Comparison of ENCODE assay signal across 8 cellular contexts in genomic region chr11:6681949-6682348, GRCh38. TPM values are rescaled to one million over a fixed set of nuclear protein-coding genes. Genes with fewer than 3 reads are reported as not detected.
A peak's percentile ranks its signal among the peaks of the same experiment; 100 is the strongest.
DNase-seq lines count a peak whose midpoint lies in the region; ATAC-seq and TF ChIP-seq lines count a peak whose summit lies in the region.

No MANE protein-coding gene starts in this region.

- H3K4me3 ChIP-seq in OCI-LY3 (ENCODE audit: low read length) (peak overlapping the region; percentile 87), epithelial cell of proximal tubule (ENCODE audit: low read depth, low read length) (peak overlapping the region; percentile 97), rectal smooth muscle tissue (ENCODE audit: low read length) (peak overlapping the region; percentile 99)

- TF ChIP-seq CTCF in OCI-LY3 (IDR thresholded peaks at IDR 0.05; ENCODE audit: low read depth, low read length) = no peak
- TF ChIP-seq CTCF in epithelial cell of proximal tubule (conservative IDR thresholded peaks at IDR 0.05; ENCODE audit: low read depth, low read length) = no peak

- H4K20me1 ChIP-seq in OCI-LY3 (ENCODE audit: insufficient read depth, low read length) = peaks cover 13% of the 10 kb centered on the region

- no peak overlapping the region for H2AFZ ChIP-seq in OCI-LY3 (ENCODE audit: low read depth, low read length)

- H3K4me2 ChIP-seq in OCI-LY3 (ENCODE audit: low read length) = peak overlapping the region; percentile 100

- no peaks in the 10 kb centered on the region for H3K9me3 ChIP-seq in ES-I3 (ENCODE audit: control insufficient read depth, insufficient read depth, low read length)
- H3K9me3 ChIP-seq in OCI-LY3 (ENCODE audit: insufficient read depth, low read length) = no peaks in the 10 kb centered on the region

- peak overlapping the region; percentile 67; the same call in 1 of the 2 replicates for H3K27ac ChIP-seq in OCI-LY3 (ENCODE audit: low read length)
- H3K27ac ChIP-seq in rectal smooth muscle tissue (ENCODE audit: low read depth, low read length) = no peak overlapping the region

- peaks cover 28% of the 10 kb centered on the region for H3K79me2 ChIP-seq in OCI-LY3 (ENCODE audit: low read length)

- H3K9ac ChIP-seq in ES-I3 (ENCODE audit: low read depth, low read length) (peak overlapping the region; percentile 96), OCI-LY3 (ENCODE audit: low read length) (peak overlapping the region; percentile 98), rectal smooth muscle tissue (ENCODE audit: low read length) (peak overlapping the region; percentile 95)

- H3K4me1 ChIP-seq in ES-I3 (ENCODE audit: insufficient read depth, low read length) = peaks cover 4% of the 10 kb centered on the region
- H3K4me1 ChIP-seq in OCI-LY3 (ENCODE audit: low read length) = peaks cover 13% of the 10 kb centered on the region
- H3K4me1 ChIP-seq in rectal smooth muscle tissue (ENCODE audit: control insufficient read depth, insufficient read depth, low read length) = peaks cover 11% of the 10 kb centered on the region

- H3K27me3 ChIP-seq in OCI-LY3 (ENCODE audit: low read depth, low read length) (no peaks in the 10 kb centered on the region), rectal smooth muscle tissue (ENCODE audit: control insufficient read depth, insufficient read depth, low read length) (no peaks in the 10 kb centered on the region)

- no peak for ATAC-seq in HG03460 (IDR thresholded peaks at IDR 0.05; ENCODE audit: unreplicated experiment)
- ATAC-seq in GM21786 (IDR thresholded peaks at IDR 0.05; ENCODE audit: unreplicated experiment) = no peak

- no peak for DNase-seq in epithelial cell of proximal tubule (ENCODE audit: low read depth)
- DNase-seq in NCI-H2029 treated with DMSO at 0.1 percent for 48 hours (lab: John Stamatoyannopoulos, UW) = no peak
- no peak for DNase-seq in Ammon's horn (ENCODE audit: low spot score)

- H3K36me3 ChIP-seq in ES-I3 (ENCODE audit: insufficient read depth, low read length) (peaks cover 15% of the 10 kb centered on the region), OCI-LY3 (replicated peaks; ENCODE audit: low read depth, low read length) (peaks cover 34% of the 10 kb centered on the region), rectal smooth muscle tissue (ENCODE audit: control insufficient read depth, insufficient read depth, low read length) (no peaks in the 10 kb centered on the region)

RNA-seq across cellular contexts. Expression of gene MRPL17, which starts 1.2 kb away (rescaled TPM):
- total RNA-seq in epithelial cell of proximal tubule = 44.7 and 62.6 TPM in 2 replicates

RNA-seq across cellular contexts. Expression of gene DCHS1, which starts 26.3 kb away (rescaled TPM):
- 1.2 and 1.8 TPM in 2 replicates for total RNA-seq in epithelial cell of proximal tubule
